7 cellular contexts compared by ENCODE assay signal in the genomic region with DNA sequence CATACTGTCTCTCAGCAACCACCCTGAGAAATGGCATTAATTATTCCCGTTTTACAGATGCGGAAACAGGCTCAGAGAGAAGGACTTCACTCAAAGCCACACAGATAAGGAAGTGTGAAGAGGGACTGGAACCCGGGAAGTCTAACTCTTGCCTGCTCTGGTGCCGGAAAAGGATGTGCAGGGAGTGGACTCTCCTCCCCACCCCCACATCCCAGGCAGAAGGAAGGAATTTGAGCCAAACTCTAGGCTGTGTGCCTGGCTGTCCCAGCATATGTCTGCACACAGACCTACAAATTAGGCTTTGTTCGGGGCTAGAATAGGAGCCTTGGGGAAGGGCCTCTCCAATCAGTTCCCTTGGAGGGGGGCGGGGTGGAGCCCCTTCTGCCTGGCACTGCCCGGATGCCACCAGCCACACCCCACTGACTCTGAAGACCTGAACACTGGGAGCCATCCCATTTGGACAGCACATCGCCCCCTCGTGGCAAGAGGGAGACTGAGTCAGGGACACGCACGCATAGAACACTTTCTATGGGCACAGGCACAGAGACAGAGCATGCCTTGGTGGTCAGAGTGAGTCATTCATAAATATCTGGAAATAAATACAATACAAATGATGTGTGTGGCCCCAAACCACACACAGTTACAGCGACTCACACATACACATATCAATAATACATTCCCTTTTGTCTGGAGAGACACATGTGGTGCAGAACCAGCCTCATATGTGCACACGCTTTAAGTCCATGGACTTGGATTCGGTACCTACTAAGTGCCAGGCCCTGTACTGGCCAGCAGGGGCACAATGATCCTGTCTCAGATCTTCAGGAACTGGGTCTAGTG. TPM values are rescaled to one million over a fixed set of nuclear protein-coding genes. Genes with fewer than 3 reads are reported as not detected.
DNase-seq lines count a peak whose midpoint lies in the region; ATAC-seq and TF ChIP-seq lines count a peak whose summit lies in the region.

No MANE protein-coding gene starts in this region.

- no peaks in the 10 kb centered on the region for H3K79me2 ChIP-seq in smooth muscle cell (ENCODE audit: low read depth)

- no peak overlapping the region for H2AFZ ChIP-seq in smooth muscle cell (ENCODE audit: low read depth)

- H3K9ac ChIP-seq in smooth muscle cell (ENCODE audit: low read depth): no peak overlapping the region

- no peaks in the 10 kb centered on the region for H3F3A ChIP-seq in smooth muscle cell (ENCODE audit: low read depth)

- H3K36me3 Mint-ChIP-seq in T-helper 2 cell treated with Interferon-gamma antibody and Interleukin-4, amounts not matched to agents 5 μg/mL and 100 μg/mL, for 36 hours (ENCODE audit: low read depth): no peaks in the 10 kb centered on the region

- TF ChIP-seq CTCF in GM12872 (IDR thresholded peaks at IDR 0.05; ENCODE audit: insufficient read depth, low read depth, low read length) (peak; percentile 81), smooth muscle cell (IDR thresholded peaks at IDR 0.05; ENCODE audit: borderline replicate concordance, insufficient read depth, poor library complexity, severe bottlenecking) (peak; percentile 74)

- ATAC-seq in HG02610 (IDR thresholded peaks at IDR 0.05; ENCODE audit: unreplicated experiment): peak; percentile 66

- H3K4me1 ChIP-seq in smooth muscle cell (ENCODE audit: low read depth): no peaks in the 10 kb centered on the region

- H3K9me3 ChIP-seq in smooth muscle cell (replicated peaks; ENCODE audit: low read depth): no peaks in the 10 kb centered on the region

- peaks cover 14% of the 10 kb centered on the region for H3K27me3 Mint-ChIP-seq in T-helper 2 cell treated with Interferon-gamma antibody and Interleukin-4, amounts not matched to agents 5 μg/mL and 100 μg/mL, for 36 hours (ENCODE audit: low read depth)

- H4K20me1 ChIP-seq in smooth muscle cell (ENCODE audit: low read depth): no peaks in the 10 kb centered on the region

- H3K27me3 ChIP-seq in smooth muscle cell (ENCODE audit: low read depth): peaks cover 16% of the 10 kb centered on the region

- WGBS in smooth muscle cell (ENCODE audit: low lambda C conversion rate): 42% methylated on average over 14 of the region's 14 CpGs

- DNase-seq in NCI-H1694 (lab: John Stamatoyannopoulos, UW) (peak; percentile 75), astrocyte of the hippocampus (ENCODE audit: low read depth, low spot score) (peak; percentile 96), hippocampal formation (lab: John Stamatoyannopoulos, UW) (peak; percentile 94 to 95), smooth muscle cell (lab: John Stamatoyannopoulos, UW; ENCODE audit: unreplicated experiment) (peak; percentile 52)
- peak; percentile 75 for DNase-seq in T-helper 2 cell treated with Interferon-gamma antibody and Interleukin-4, amounts not matched to agents 5 μg/mL and 100 μg/mL, for 36 hours (ENCODE audit: low spot score)

- H3K36me3 ChIP-seq in smooth muscle cell (ENCODE audit: low read depth): no peaks in the 10 kb centered on the region

- peak overlapping the region; percentile 13 for H3K4me2 ChIP-seq in smooth muscle cell

- no peaks in the 10 kb centered on the region for H3K9me3 Mint-ChIP-seq in T-helper 2 cell treated with Interferon-gamma antibody and Interleukin-4, amounts not matched to agents 5 μg/mL and 100 μg/mL, for 36 hours

- peaks cover 12% of the 10 kb centered on the region for H3K4me1 Mint-ChIP-seq in T-helper 2 cell treated with Interferon-gamma antibody and Interleukin-4, amounts not matched to agents 5 μg/mL and 100 μg/mL, for 36 hours (ENCODE audit: low read depth)

- H3K27ac ChIP-seq in smooth muscle cell (ENCODE audit: low read depth): peak overlapping the region; percentile 3

- H3K4me3 Mint-ChIP-seq in T-helper 2 cell treated with Interferon-gamma antibody and Interleukin-4, amounts not matched to agents 5 μg/mL and 100 μg/mL, for 36 hours: no peak overlapping the region

- H3K27ac Mint-ChIP-seq in T-helper 2 cell treated with Interferon-gamma antibody and Interleukin-4, amounts not matched to agents 5 μg/mL and 100 μg/mL, for 36 hours: no peak overlapping the region

- H3K4me3 ChIP-seq in smooth muscle cell: no peak overlapping the region

RNA-seq across cellular contexts. Expression of a gene that starts 13.1 kb away (rescaled TPM):
- total RNA-seq in smooth muscle cell: 54.9 and 57.9 TPM in 2 replicates
- polyA plus RNA-seq in smooth muscle cell: 96.2 and 103 TPM in 2 replicates

RNA-seq across cellular contexts. Expression of a gene that starts 18.2 kb away (rescaled TPM):
- 2.0 and 4.5 TPM in 2 replicates for total RNA-seq in smooth muscle cell
- polyA plus RNA-seq in smooth muscle cell: 0.93 and 4.2 TPM in 2 replicates

RNA-seq across cellular contexts. Expression of a gene that starts 18.3 kb away (rescaled TPM):
- total RNA-seq in smooth muscle cell: 79.1 and 86.9 TPM in 2 replicates
- 92.1 and 120 TPM in 2 replicates for polyA plus RNA-seq in smooth muscle cell

RNA-seq across cellular contexts. Expression of a gene that starts 25.4 kb away (rescaled TPM):
- total RNA-seq in smooth muscle cell: 2.0 and 2.3 TPM in 2 replicates
- polyA plus RNA-seq in smooth muscle cell: 2.5 and 3.9 TPM in 2 replicates

RNA-seq across cellular contexts. Expression of a gene that starts 25.4 kb away (rescaled TPM):
- 59.3 and 89.9 TPM in 2 replicates for total RNA-seq in smooth muscle cell
- 104 and 120 TPM in 2 replicates for polyA plus RNA-seq in smooth muscle cell
